In the genomic region with DNA sequence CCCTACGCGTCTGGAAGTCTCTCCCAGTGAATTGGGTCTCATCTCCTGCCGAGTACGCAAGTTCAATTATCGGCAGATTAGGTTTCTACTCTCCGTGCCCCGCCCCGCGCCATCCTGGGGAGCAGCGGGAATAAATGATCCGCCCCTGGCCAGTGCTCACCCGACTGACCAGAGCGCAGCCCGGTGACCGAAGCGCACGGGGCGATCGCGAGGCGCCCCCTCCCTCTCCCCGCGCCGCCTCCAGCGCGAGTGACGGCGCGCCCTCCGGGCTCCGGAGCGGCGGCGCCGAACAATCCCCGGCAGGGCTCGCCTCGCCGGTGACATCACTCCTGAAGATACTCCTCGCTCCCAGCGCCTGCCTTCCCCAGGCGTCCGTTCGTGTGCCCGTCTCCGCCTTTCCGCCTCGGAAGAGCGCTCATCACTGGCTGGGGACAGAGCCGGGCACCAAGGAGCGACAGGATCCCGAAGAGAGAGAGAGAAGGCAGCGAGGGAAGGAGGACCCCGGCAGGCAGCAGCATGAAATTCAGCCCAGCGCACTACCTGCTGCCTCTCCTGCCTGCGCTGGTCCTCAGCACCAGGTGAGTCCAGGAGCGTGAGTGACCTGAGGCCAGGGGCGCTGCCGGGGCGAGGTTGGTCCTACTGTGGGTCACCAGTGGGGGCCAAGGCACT, we compare ENCODE assay signal across 8 cellular contexts. TPM values are rescaled to one million over a fixed set of nuclear protein-coding genes. Genes with fewer than 3 reads are reported as not detected.
A peak's percentile ranks its signal among the peaks of the same experiment; 100 is the strongest.
DNase-seq lines count a peak whose midpoint lies in the region; ATAC-seq and TF ChIP-seq lines count a peak whose summit lies in the region.

Gene LUZP2 (plus strand): TSS at position 326 of the 669 bp plus-strand sequence.

- peaks cover 17% of the 10 kb centered on the region for H3K4me1 Mint-ChIP-seq in neural crest cell

- H3K4me3 Mint-ChIP-seq in neural crest cell = peak within 1 kb of the TSS; percentile 88

- H3K4me3 ChIP-seq in fibroblast of pulmonary artery (replicated peaks; ENCODE audit: low read depth, low read length) = peak within 1 kb of the TSS; percentile 54

- TF ChIP-seq CTCF in fibroblast of pulmonary artery (IDR thresholded peaks at IDR 0.05; ENCODE audit: low read length, missing control alignments) (no peak), neural crest cell (conservative IDR thresholded peaks at IDR 0.05) (peak; percentile 42)

- peak within 1 kb of the TSS; percentile 48 for H3K27ac Mint-ChIP-seq in neural crest cell (ENCODE audit: unreplicated experiment)

- peak; percentile 18 for DNase-seq in EH (ENCODE audit: low read depth)
- peak; percentile 44 for DNase-seq in NCI-H774 (lab: John Stamatoyannopoulos, UW)
- DNase-seq in fibroblast of pulmonary artery (ENCODE audit: low read depth) = peak; percentile 24
- peak; percentile 49 for DNase-seq in neural crest cell (ENCODE audit: low read depth, low spot score)
- DNase-seq in putamen (ENCODE audit: low spot score) = no peak
- DNase-seq in NOMO-1 (lab: John Stamatoyannopoulos, UW; ENCODE audit: unreplicated experiment in 2 of 2) = no peak
- DNase-seq in activated naive CD4-positive, alpha-beta T cell treated with Interleukin-2 at 50 U/mL for 16 hours = no peak

- peaks cover 94% of the 10 kb centered on the region for H3K27me3 Mint-ChIP-seq in neural crest cell (ENCODE audit: low read depth)

- H3K9me3 Mint-ChIP-seq in neural crest cell = no peaks in the 10 kb centered on the region

- H3K36me3 Mint-ChIP-seq in neural crest cell (ENCODE audit: low read depth) = no peaks in the 10 kb centered on the region

- no peak for ATAC-seq in GM19463 (IDR thresholded peaks at IDR 0.05; ENCODE audit: unreplicated experiment)

RNA-seq across cellular contexts. Expression of gene LUZP2, which starts in this region (rescaled TPM):
- total RNA-seq in neural crest cell = 0.23 and 0.28 TPM in 2 replicates

Comparison
In these comparisons a context has a peak if more than half of its experiments do, and no peak if none do; other contexts are left out.
1. Peak in DNase-seq in neural crest cell; RNA of the gene not detected or under 1 TPM.
2. DNase-seq: peak in EH (single experiment), NCI-H774 (single experiment) and fibroblast of pulmonary artery (single experiment); none in putamen (single experiment), NOMO-1 (0 of 2) and activated naive CD4-positive, alpha-beta T cell treated with Interleukin-2 at 50 U/mL for 16 hours (single experiment).